ENCODE assay signal across 19 cellular contexts in genomic region chr6:25579484-25579883, GRCh38.
"Had no signal": no experiment of that assay in that cellular context is flagged by ENCODE, and none has a peak within 500 bp of the region (broad histone marks: within the 10 kb centered on the region; RNA-seq: fewer than 3 reads in every experiment).

No MANE protein-coding gene starts in this region.

- DNase-seq: effector CD4-positive, alpha-beta T cell; endodermal cell; foreskin melanocyte; head of caudate nucleus; left colon; mammary epithelial cell; naive thymus-derived CD4-positive, alpha-beta T cell; nephron progenitor cell; sigmoid colon; stimulated activated CD4-positive, alpha-beta T cell treated with anti-CD3 and anti-CD28 coated beads, Interleukin-2, amount 100 ng/mL, for 24 hours; stimulated activated CD4-positive, alpha-beta T cell treated with anti-CD3 and anti-CD28 coated beads, Interleukin-4, amount 100 ng/mL, for 4 hours; stimulated activated naive B cell treated with anti-CD40 and anti-IgM and Interleukin-4, amounts not matched to agents 10 μg/mL and 1 μg/mL and 100 μg/mL, for 72 hours; stimulated activated naive CD8-positive, alpha-beta T cell treated with anti-CD3 and anti-CD28 coated beads, Interleukin-15, amount 100 ng/mL, for 72 hours; testis; transverse colon had no signal

- H3K27me3 ChIP-seq: hepatocyte, neutrophil, sigmoid colon, testis, transverse colon had no signal

- H3K4me2 ChIP-seq: hepatocyte had no signal

- ATAC-seq: left colon; naive thymus-derived CD4-positive, alpha-beta T cell; stimulated activated naive B cell treated with anti-CD40 and anti-IgM and Interleukin-4, amounts not matched to agents 10 μg/mL and 1 μg/mL and 100 μg/mL, for 72 hours; stimulated activated naive CD8-positive, alpha-beta T cell treated with anti-CD3 and anti-CD28 coated beads, Interleukin-15, amount 100 ng/mL, for 72 hours had no signal

- H3K27ac ChIP-seq: coronary artery, hepatocyte, neutrophil, sigmoid colon, skin epidermis, testis, transverse colon had no signal

- H3K4me1 ChIP-seq: sigmoid colon, testis, transverse colon had no signal

- H3K79me2 ChIP-seq: hepatocyte had no signal

- H2AFZ ChIP-seq: hepatocyte had no signal

- H3K4me3 ChIP-seq: coronary artery, hepatocyte, sigmoid colon, skin epidermis, testis, transverse colon had no signal

- H3K9me3 ChIP-seq: neutrophil, sigmoid colon, testis, transverse colon had no signal

- H3K36me3 ChIP-seq: neutrophil, sigmoid colon, transverse colon had no signal
